Comparison of ENCODE assay signal across 8 cellular contexts in genomic region chr12:442235-442884, GRCh38. TPM values are rescaled to one million over a fixed set of nuclear protein-coding genes. Genes with fewer than 3 reads are reported as not detected.
DNase-seq lines count a peak whose midpoint lies in the region; ATAC-seq, FAIRE-seq and TF ChIP-seq lines count a peak whose summit lies in the region.

No MANE protein-coding gene starts in this region.

- WGBS in esophagus squamous epithelium, 2 donors, result 58 to 60% methylated on average over 16 of the region's 16 CpGs

- CTCF ChIA-PET in activated CD4-positive, alpha-beta memory T cell treated with anti-CD3 and anti-CD28 coated beads, Interleukin-2, amount 10 ng/mL, durations not matched to agents 7 days and 5 days (lab: Charles Lee), result interaction anchor here (0.7 to 3.7 kb wide), 13 partner anchors 10 to 974 kb away, joined by 3 to 28 read pairs (median 4); partner anchors contain the start of gene CCDC77

- no peak overlapping the region for H3K4me3 ChIP-seq in esophagus squamous epithelium

- ATAC-seq in naive thymus-derived CD8-positive, alpha-beta T cell, result no peak
- ATAC-seq in GM21390 (IDR thresholded peaks at IDR 0.05; ENCODE audit: unreplicated experiment), result no peak

- no peak for TF ChIP-seq POLR2A in esophagus squamous epithelium (IDR thresholded peaks at IDR 0.05)

- peak; percentile 26 to 81 (median 76) for TF ChIP-seq CTCF in esophagus squamous epithelium (IDR thresholded peaks at IDR 0.05)

- intact Hi-C loops in esophagus squamous epithelium (cut with DNase I), result loop anchor here (5.0 kb wide), 1 partner anchor 105 kb away; no protein-coding TSS in a partner anchor

- H3K36me3 ChIP-seq in esophagus squamous epithelium, result peaks cover 0 to 38% (median 0%) of the 10 kb centered on the region in 3 donors

- H3K9me3 Mint-ChIP-seq in activated CD4-positive, alpha-beta memory T cell treated with anti-CD3 and anti-CD28 coated beads, Interleukin-2, amount 10 ng/mL, durations not matched to agents 7 days and 5 days, result no peaks in the 10 kb centered on the region
- no peaks in the 10 kb centered on the region for H3K9me3 Mint-ChIP-seq in naive thymus-derived CD8-positive, alpha-beta T cell
- no peaks in the 10 kb centered on the region for H3K9me3 Mint-ChIP-seq in T-helper 2 cell treated with Interferon-gamma antibody and Interleukin-4, amounts not matched to agents 5 μg/mL and 100 μg/mL, for 36 hours

- peaks cover under 1% of the 10 kb centered on the region for H3K4me1 Mint-ChIP-seq in activated CD4-positive, alpha-beta memory T cell treated with anti-CD3 and anti-CD28 coated beads, Interleukin-2, amount 10 ng/mL, durations not matched to agents 7 days and 5 days
- H3K4me1 Mint-ChIP-seq in naive thymus-derived CD8-positive, alpha-beta T cell, result no peaks in the 10 kb centered on the region
- no peaks in the 10 kb centered on the region for H3K4me1 Mint-ChIP-seq in T-helper 2 cell treated with Interferon-gamma antibody and Interleukin-4, amounts not matched to agents 5 μg/mL and 100 μg/mL, for 36 hours (ENCODE audit: low read depth)

- FAIRE-seq in A204.1 (lab: Jason Lieb, UNC), result peak; percentile 91

- H3K9me3 ChIP-seq in esophagus squamous epithelium, result no peaks in the 10 kb centered on the region

- no peak overlapping the region for H3K27ac Mint-ChIP-seq in activated CD4-positive, alpha-beta memory T cell treated with anti-CD3 and anti-CD28 coated beads, Interleukin-2, amount 10 ng/mL, durations not matched to agents 7 days and 5 days
- H3K27ac Mint-ChIP-seq in naive thymus-derived CD8-positive, alpha-beta T cell, result no peak overlapping the region
- no peak overlapping the region for H3K27ac Mint-ChIP-seq in T-helper 2 cell treated with Interferon-gamma antibody and Interleukin-4, amounts not matched to agents 5 μg/mL and 100 μg/mL, for 36 hours

- peak; percentile 69 for DNase-seq in ELR (ENCODE audit: low read depth)
- peak; percentile 60 to 90 (median 62) for DNase-seq in NCI-H1417 (lab: John Stamatoyannopoulos, UW)
- peak; percentile 41 for DNase-seq in activated CD4-positive, alpha-beta memory T cell treated with anti-CD3 and anti-CD28 coated beads, Interleukin-2, amount 10 ng/mL, durations not matched to agents 7 days and 5 days
- DNase-seq in esophagus squamous epithelium (lab: John Stamatoyannopoulos, UW), result no peak
- peak in 8 of 10 donors; percentile 14 to 56 (median 42) for DNase-seq in naive thymus-derived CD8-positive, alpha-beta T cell
- DNase-seq in T-helper 2 cell treated with Interferon-gamma antibody and Interleukin-4, amounts not matched to agents 5 μg/mL and 100 μg/mL, for 36 hours (ENCODE audit: low spot score), result no peak

- no peak overlapping the region for H3K4me3 Mint-ChIP-seq in activated CD4-positive, alpha-beta memory T cell treated with anti-CD3 and anti-CD28 coated beads, Interleukin-2, amount 10 ng/mL, durations not matched to agents 7 days and 5 days
- no peak overlapping the region for H3K4me3 Mint-ChIP-seq in naive thymus-derived CD8-positive, alpha-beta T cell
- no peak overlapping the region for H3K4me3 Mint-ChIP-seq in T-helper 2 cell treated with Interferon-gamma antibody and Interleukin-4, amounts not matched to agents 5 μg/mL and 100 μg/mL, for 36 hours

- POLR2A ChIA-PET in activated CD4-positive, alpha-beta memory T cell treated with anti-CD3 and anti-CD28 coated beads, Interleukin-2, amount 10 ng/mL, durations not matched to agents 7 days and 5 days (lab: Charles Lee), result no interaction called here
- POLR2A ChIA-PET in naive thymus-derived CD8-positive, alpha-beta T cell (lab: Charles Lee), result interaction anchor here (0.8 kb wide), 1 partner anchor 104 kb away, joined by 3 read pairs; no protein-coding TSS in a partner anchor

- peaks cover 0 to 5% (median 0%) of the 10 kb centered on the region in 4 donors for H3K27me3 ChIP-seq in esophagus squamous epithelium

- H3K4me1 ChIP-seq in esophagus squamous epithelium, result no peaks in the 10 kb centered on the region

- H3K27ac ChIP-seq in esophagus squamous epithelium, result no peak overlapping the region

- peaks cover 2% of the 10 kb centered on the region for H3K27me3 Mint-ChIP-seq in activated CD4-positive, alpha-beta memory T cell treated with anti-CD3 and anti-CD28 coated beads, Interleukin-2, amount 10 ng/mL, durations not matched to agents 7 days and 5 days
- peaks cover 2 to 10% (median 5%) of the 10 kb centered on the region in 5 donors for H3K27me3 Mint-ChIP-seq in naive thymus-derived CD8-positive, alpha-beta T cell
- H3K27me3 Mint-ChIP-seq in T-helper 2 cell treated with Interferon-gamma antibody and Interleukin-4, amounts not matched to agents 5 μg/mL and 100 μg/mL, for 36 hours (ENCODE audit: low read depth), result no peaks in the 10 kb centered on the region

- peaks cover 8% of the 10 kb centered on the region for H3K36me3 Mint-ChIP-seq in activated CD4-positive, alpha-beta memory T cell treated with anti-CD3 and anti-CD28 coated beads, Interleukin-2, amount 10 ng/mL, durations not matched to agents 7 days and 5 days (ENCODE audit: low read depth)
- H3K36me3 Mint-ChIP-seq in naive thymus-derived CD8-positive, alpha-beta T cell, result peaks cover 11 to 31% (median 18%) of the 10 kb centered on the region in 3 donors
- peaks cover under 1% of the 10 kb centered on the region for H3K36me3 Mint-ChIP-seq in T-helper 2 cell treated with Interferon-gamma antibody and Interleukin-4, amounts not matched to agents 5 μg/mL and 100 μg/mL, for 36 hours (ENCODE audit: low read depth)

RNA-seq across cellular contexts. Expression of gene B4GALNT3, which starts 17.4 kb away (rescaled TPM):
- total RNA-seq in activated CD4-positive, alpha-beta memory T cell treated with anti-CD3 and anti-CD28 coated beads, Interleukin-2, amount 10 ng/mL, durations not matched to agents 7 days and 5 days, result under 1 TPM; 0.68 to 0.88 TPM
- 10 to 100 TPM in 3 of 4 donors, 1 to 10 TPM in 1; 9.7 to 45.3 (median 18.4) TPM for total RNA-seq in esophagus squamous epithelium
- total RNA-seq in naive thymus-derived CD8-positive, alpha-beta T cell, result under 1 TPM; 0.34 to 0.66 TPM
- polyA plus RNA-seq in naive thymus-derived CD8-positive, alpha-beta T cell, result 1 to 10 TPM in 1 of 3 donors, under 1 TPM in 2; 0.14 to 1.8 (median 0.40) TPM

RNA-seq across cellular contexts. Expression of gene CCDC77, which starts 40.9 kb away (rescaled TPM):
- 10 to 100 TPM; 11.6 to 13.4 TPM for total RNA-seq in activated CD4-positive, alpha-beta memory T cell treated with anti-CD3 and anti-CD28 coated beads, Interleukin-2, amount 10 ng/mL, durations not matched to agents 7 days and 5 days
- total RNA-seq in esophagus squamous epithelium, result 1 to 10 TPM; 4.3 to 7.8 (median 5.3) TPM
- 10 to 100 TPM; 10.5 to 13.5 TPM for total RNA-seq in naive thymus-derived CD8-positive, alpha-beta T cell
- polyA plus RNA-seq in naive thymus-derived CD8-positive, alpha-beta T cell, result 1 to 10 TPM; 3.4 to 6.6 (median 4.8) TPM

RNA-seq across cellular contexts. Expression of gene KDM5A, which starts 53.2 kb away (rescaled TPM):
- total RNA-seq in activated CD4-positive, alpha-beta memory T cell treated with anti-CD3 and anti-CD28 coated beads, Interleukin-2, amount 10 ng/mL, durations not matched to agents 7 days and 5 days, result 10 to 100 TPM; 91.4 to 94.6 TPM
- total RNA-seq in esophagus squamous epithelium, result 10 to 100 TPM; 20.5 to 56.6 (median 46.8) TPM
- 100 to 1,000 TPM; 120 to 126 TPM for total RNA-seq in naive thymus-derived CD8-positive, alpha-beta T cell
- 10 to 100 TPM; 43.6 to 60.1 (median 50.8) TPM for polyA plus RNA-seq in naive thymus-derived CD8-positive, alpha-beta T cell

Comparison
In these comparisons a context has a peak if more than half of its experiments do, and no peak if none do; other contexts are left out.
1. DNase-seq: peak in ELR (single experiment), NCI-H1417 (3 of 3), activated CD4-positive, alpha-beta memory T cell treated with anti-CD3 and anti-CD28 coated beads, Interleukin-2, amount 10 ng/mL, durations not matched to agents 7 days and 5 days (single experiment) and naive thymus-derived CD8-positive, alpha-beta T cell (8 of 10); none in esophagus squamous epithelium (single experiment) and T-helper 2 cell treated with Interferon-gamma antibody and Interleukin-4, amounts not matched to agents 5 μg/mL and 100 μg/mL, for 36 hours (single experiment).
2. RNA of gene B4GALNT3, which starts 17.4 kb away (total RNA-seq): 9.7 to 45.3 TPM in esophagus squamous epithelium; 0.68 to 0.88 TPM in activated CD4-positive, alpha-beta memory T cell treated with anti-CD3 and anti-CD28 coated beads, Interleukin-2, amount 10 ng/mL, durations not matched to agents 7 days and 5 days and 0.34 to 0.66 TPM in naive thymus-derived CD8-positive, alpha-beta T cell; every median in the first group is over 4 times any median in the second.